1 cellular context compared by ENCODE assay signal in genomic region chr16:67191995-67192681, GRCh38.
TF ChIP-seq lines count a peak whose summit lies in the region.

Gene E2F4 (plus strand): TSS chr16:67192155. CDS start chr16:67192228, 73 bp downstream.

TF ChIP-seq in HepG2, 621 proteins besides CTCF, POLR2A, EP300 and RAD21 (continued from another document and continues in another):
- TF ChIP-seq ZBTB8A (CRISPR knock-in tag; IDR thresholded peaks at IDR 0.05; ENCODE audit: borderline replicate concordance, low read depth), result no peak
- TF ChIP-seq HNF4G (IDR thresholded peaks at IDR 0.05; ENCODE audit: borderline replicate concordance, low read depth, low read length), result peak; percentile 34; the same call in 1 of the 2 replicates
- peak; percentile 75; the same call in 1 of the 2 replicates for TF ChIP-seq HNF4G (CRISPR knock-in tag; IDR thresholded peaks at IDR 0.05; ENCODE audit: borderline replicate concordance, low read depth)
- no peak for TF ChIP-seq FOXP1 (IDR thresholded peaks at IDR 0.05)
- no peak for TF ChIP-seq FOXP1 (CRISPR knock-in tag; IDR thresholded peaks at IDR 0.05)
- no peak for TF ChIP-seq NCOA1 (CRISPR knock-in tag; IDR thresholded peaks at IDR 0.05)
- no peak for TF ChIP-seq ZNF552 (CRISPR knock-in tag; IDR thresholded peaks at IDR 0.05; ENCODE audit: borderline replicate concordance)
- TF ChIP-seq IKZF4 (CRISPR knock-in tag; IDR thresholded peaks at IDR 0.05; ENCODE audit: borderline replicate concordance, low read depth, not compliant biosample characterization), result no peak
- TF ChIP-seq ZNF670 (CRISPR knock-in tag; IDR thresholded peaks at IDR 0.05; ENCODE audit: borderline replicate concordance), result no peak
- TF ChIP-seq NCOA2 (CRISPR knock-in tag; IDR thresholded peaks at IDR 0.05), result 0 out of 2 replicates have a peak, but pooled peaks have one; percentile 29
- TF ChIP-seq ZNF569 (CRISPR knock-in tag; IDR thresholded peaks at IDR 0.05; ENCODE audit: borderline replicate concordance), result no peak
- TF ChIP-seq, protein P1, sequence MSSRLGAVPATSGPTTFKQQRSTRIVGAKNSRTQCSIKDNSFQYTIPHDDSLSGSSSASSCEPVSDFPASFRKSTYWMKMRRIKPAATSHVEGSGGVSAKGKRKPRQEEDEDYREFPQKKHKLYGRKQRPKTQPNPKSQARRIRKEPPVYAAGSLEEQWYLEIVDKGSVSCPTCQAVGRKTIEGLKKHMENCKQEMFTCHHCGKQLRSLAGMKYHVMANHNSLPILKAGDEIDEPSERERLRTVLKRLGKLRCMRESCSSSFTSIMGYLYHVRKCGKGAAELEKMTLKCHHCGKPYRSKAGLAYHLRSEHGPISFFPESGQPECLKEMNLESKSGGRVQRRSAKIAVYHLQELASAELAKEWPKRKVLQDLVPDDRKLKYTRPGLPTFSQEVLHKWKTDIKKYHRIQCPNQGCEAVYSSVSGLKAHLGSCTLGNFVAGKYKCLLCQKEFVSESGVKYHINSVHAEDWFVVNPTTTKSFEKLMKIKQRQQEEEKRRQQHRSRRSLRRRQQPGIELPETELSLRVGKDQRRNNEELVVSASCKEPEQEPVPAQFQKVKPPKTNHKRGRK (CRISPR knock-in tag; IDR thresholded peaks at IDR 0.05), result no peak
- TF ChIP-seq GMEB2 (CRISPR knock-in tag; IDR thresholded peaks at IDR 0.05; ENCODE audit: low read depth), result no peak
- TF ChIP-seq MXD4 (CRISPR knock-in tag; IDR thresholded peaks at IDR 0.05), result no peak
- TF ChIP-seq ZSCAN5A (CRISPR knock-in tag; IDR thresholded peaks at IDR 0.05; ENCODE audit: borderline replicate concordance), result no peak; the same call in 1 of the 2 replicates
- no peak for TF ChIP-seq ZNF496 (CRISPR knock-in tag; IDR thresholded peaks at IDR 0.05; ENCODE audit: insufficient replicate concordance)
- TF ChIP-seq, protein P2, sequence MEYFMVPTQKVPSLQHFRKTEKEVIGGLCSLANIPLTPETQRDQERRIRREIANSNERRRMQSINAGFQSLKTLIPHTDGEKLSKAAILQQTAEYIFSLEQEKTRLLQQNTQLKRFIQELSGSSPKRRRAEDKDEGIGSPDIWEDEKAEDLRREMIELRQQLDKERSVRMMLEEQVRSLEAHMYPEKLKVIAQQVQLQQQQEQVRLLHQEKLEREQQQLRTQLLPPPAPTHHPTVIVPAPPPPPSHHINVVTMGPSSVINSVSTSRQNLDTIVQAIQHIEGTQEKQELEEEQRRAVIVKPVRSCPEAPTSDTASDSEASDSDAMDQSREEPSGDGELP (IDR thresholded peaks at IDR 0.05; ENCODE audit: borderline replicate concordance, low read depth), result peak; percentile 53; the same call in 1 of the 2 replicates
- no peak for TF ChIP-seq ZNF713 (CRISPR knock-in tag; IDR thresholded peaks at IDR 0.05)
- TF ChIP-seq GTF3A (CRISPR knock-in tag; conservative IDR thresholded peaks at IDR 0.05), result peak; percentile 3; the same call in 1 of the 2 replicates
- TF ChIP-seq ZNF672 (CRISPR knock-in tag; IDR thresholded peaks at IDR 0.05), result no peak
- TF ChIP-seq RBM39 (IDR thresholded peaks at IDR 0.05; ENCODE audit: low read depth, low read length, poor library complexity, severe bottlenecking), result peak; percentile 20
- TF ChIP-seq MZF1 (CRISPR knock-in tag; IDR thresholded peaks at IDR 0.05; ENCODE audit: borderline replicate concordance), result no peak
- peak; percentile 51; the same call in 1 of the 2 replicates for TF ChIP-seq SP4 (CRISPR knock-in tag; IDR thresholded peaks at IDR 0.05)
- peak; percentile 80; the same call in 1 of the 2 replicates for TF ChIP-seq ZNF503 (CRISPR knock-in tag; IDR thresholded peaks at IDR 0.05)
- TF ChIP-seq NKX3-1 (CRISPR knock-in tag; IDR thresholded peaks at IDR 0.05), result peak; percentile 71; the same call in 1 of the 2 replicates
- TF ChIP-seq SNAPC4 (CRISPR knock-in tag; IDR thresholded peaks at IDR 0.05), result no peak; the same call in 1 of the 2 replicates
- TF ChIP-seq ELF4 (CRISPR knock-in tag; IDR thresholded peaks at IDR 0.05; ENCODE audit: borderline replicate concordance), result 0 out of 2 replicates have a peak, but pooled peaks have one; percentile 55
- no peak for TF ChIP-seq GABPA (IDR thresholded peaks at IDR 0.05; ENCODE audit: low read depth, low read length)
- peak; percentile 92 for TF ChIP-seq GABPA (CRISPR knock-in tag; IDR thresholded peaks at IDR 0.05; ENCODE audit: low read depth)
- TF ChIP-seq ZNF567 (CRISPR knock-in tag; IDR thresholded peaks at IDR 0.05; ENCODE audit: borderline replicate concordance), result no peak
- TF ChIP-seq IRX3 (CRISPR knock-in tag; IDR thresholded peaks at IDR 0.05; ENCODE audit: borderline replicate concordance, low read depth), result peak; percentile 50; the same call in 1 of the 2 replicates
- 0 out of 2 replicates have a peak, but pooled peaks have one; percentile 19 for TF ChIP-seq ZNF607 (CRISPR knock-in tag; IDR thresholded peaks at IDR 0.05; ENCODE audit: borderline replicate concordance)
- TF ChIP-seq, protein P3, sequence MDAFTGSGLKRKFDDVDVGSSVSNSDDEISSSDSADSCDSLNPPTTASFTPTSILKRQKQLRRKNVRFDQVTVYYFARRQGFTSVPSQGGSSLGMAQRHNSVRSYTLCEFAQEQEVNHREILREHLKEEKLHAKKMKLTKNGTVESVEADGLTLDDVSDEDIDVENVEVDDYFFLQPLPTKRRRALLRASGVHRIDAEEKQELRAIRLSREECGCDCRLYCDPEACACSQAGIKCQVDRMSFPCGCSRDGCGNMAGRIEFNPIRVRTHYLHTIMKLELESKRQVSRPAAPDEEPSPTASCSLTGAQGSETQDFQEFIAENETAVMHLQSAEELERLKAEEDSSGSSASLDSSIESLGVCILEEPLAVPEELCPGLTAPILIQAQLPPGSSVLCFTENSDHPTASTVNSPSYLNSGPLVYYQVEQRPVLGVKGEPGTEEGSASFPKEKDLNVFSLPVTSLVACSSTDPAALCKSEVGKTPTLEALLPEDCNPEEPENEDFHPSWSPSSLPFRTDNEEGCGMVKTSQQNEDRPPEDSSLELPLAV (CRISPR knock-in tag; conservative IDR thresholded peaks at IDR 0.05; ENCODE audit: low read depth), result no peak; the same call in 1 of the 2 replicates
- TF ChIP-seq ATM (IDR thresholded peaks at IDR 0.05; ENCODE audit: borderline replicate concordance), result no peak
- no peak; the same call in none of the 2 replicates for TF ChIP-seq NFAT5 (CRISPR knock-in tag; IDR thresholded peaks at IDR 0.05)
